8 cellular contexts compared by ENCODE assay signal in the genomic region with DNA sequence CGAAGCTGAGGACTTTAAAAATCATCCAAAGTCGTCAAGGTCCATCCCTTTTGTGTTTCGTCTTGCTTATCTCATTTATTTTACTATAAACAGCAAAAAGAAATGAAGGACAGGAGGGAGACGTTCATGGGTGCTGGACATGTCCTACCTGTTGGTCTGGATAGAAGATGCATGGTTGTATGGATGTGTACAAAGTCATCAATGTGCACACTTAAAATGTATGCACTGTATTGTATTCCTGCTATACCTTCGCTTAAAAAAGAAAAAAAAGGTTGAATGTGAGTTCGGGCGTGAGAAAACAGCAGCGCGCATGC. TPM values are rescaled to one million over a fixed set of nuclear protein-coding genes. Genes with fewer than 3 reads are reported as not detected.
A peak's percentile ranks its signal among the peaks of the same experiment; 100 is the strongest.
DNase-seq lines count a peak whose midpoint lies in the region; ATAC-seq and TF ChIP-seq lines count a peak whose summit lies in the region.

No MANE protein-coding gene starts in this region.

- CTCF ChIA-PET in IMR-90 (lab: Yijun Ruan, JAX), result interaction anchor here (1.2 kb wide), 1 partner anchor 355 kb away, joined by 3 read pairs; no protein-coding TSS in a partner anchor
- CTCF ChIA-PET in naive thymus-derived CD4-positive, alpha-beta T cell (lab: Charles Lee), result interaction anchor here (1.0 to 8.4 kb wide), 7 partner anchors 14 to 184 kb away, joined by 3 to 156 read pairs (median 5); partner anchors contain the start of gene MRFAP1

- H4K91ac ChIP-seq in IMR-90 (ENCODE audit: insufficient read depth, low read depth, low read length), result no peak overlapping the region

- peak overlapping the region; percentile 89 to 99 (median 95) for H3K4me3 Mint-ChIP-seq in naive thymus-derived CD4-positive, alpha-beta T cell

- no peak overlapping the region for H3K56ac ChIP-seq in IMR-90 (ENCODE audit: extremely low read depth, insufficient read depth, low read length)

- H2BK15ac ChIP-seq in IMR-90 (ENCODE audit: low read depth, low read length), result peak overlapping the region; percentile 4; the same call in 1 of the 3 replicates

- H3K9ac ChIP-seq in IMR-90 (ENCODE audit: low read depth, low read length), result peak overlapping the region; percentile 22; the same call in 1 of the 2 replicates

- no peaks in the 10 kb centered on the region for H3K27me3 ChIP-seq in BE2C
- H3K27me3 ChIP-seq in IMR-90 (ENCODE audit: control insufficient read depth, insufficient read depth, low read length), result no peaks in the 10 kb centered on the region
- H3K27me3 ChIP-seq in naive thymus-derived CD4-positive, alpha-beta T cell (ENCODE audit: control insufficient read depth in 2 of 2, insufficient read depth in 2 of 2, low read length in 2 of 2), result no peaks in the 10 kb centered on the region

- intact Hi-C loops in IMR-90 (cut with micrococcal nuclease), result loop anchor here (2.0 kb wide), 1 partner anchor 75 kb away; the partner anchor contains the start of gene MRFAP1
- intact Hi-C loops in naive thymus-derived CD4-positive, alpha-beta T cell (cut with micrococcal nuclease), result loop anchor here (1.0 to 5.0 kb wide), 14 partner anchors 7 to 353 kb away; partner anchors contain the start of genes GRPEL1 (in 2 of the 2), MRFAP1 (in 2 of the 2), TBC1D14 (in 2 of the 2) and KIAA0232 (in 1 of the 2)

- H3K27ac Mint-ChIP-seq in naive thymus-derived CD4-positive, alpha-beta T cell, result peak overlapping the region; percentile 94 to 100 (median 97)

- H4K8ac ChIP-seq in IMR-90 (ENCODE audit: low read depth in 2 of 2, low read length in 2 of 2), result peak overlapping the region; percentile 83 to 95

- peaks cover 28 to 54% (median 42%) of the 10 kb centered on the region in 7 donors for H3K4me1 Mint-ChIP-seq in naive thymus-derived CD4-positive, alpha-beta T cell

- no peak overlapping the region; the same call in 1 of the 2 replicates for H3K23ac ChIP-seq in IMR-90 (ENCODE audit: low read depth, low read length)

- H3K36me3 ChIP-seq in BE2C, result no peaks in the 10 kb centered on the region
- no peaks in the 10 kb centered on the region for H3K36me3 ChIP-seq in IMR-90 (ENCODE audit: control insufficient read depth, insufficient read depth, low read length)
- no peaks in the 10 kb centered on the region for H3K36me3 ChIP-seq in naive thymus-derived CD4-positive, alpha-beta T cell (ENCODE audit: control insufficient read depth in 2 of 3, insufficient read depth in 3 of 3, low read length in 3 of 3)

- peaks cover 0 to 12% (median 0%) of the 10 kb centered on the region in 5 donors for H3K27me3 Mint-ChIP-seq in naive thymus-derived CD4-positive, alpha-beta T cell

- no peak for ATAC-seq in IMR-90 (ENCODE audit: low read depth)
- no peak for ATAC-seq in naive thymus-derived CD4-positive, alpha-beta T cell
- no peak for ATAC-seq in GM18873 (IDR thresholded peaks at IDR 0.05; ENCODE audit: low FRiP score, unreplicated experiment)

- POLR2A ChIA-PET in IMR-90 (lab: Charles Lee; ENCODE audit: unreplicated experiment), result interaction anchor here (0.7 kb wide), 1 partner anchor 189 kb away, joined by 5 read pairs; no protein-coding TSS in a partner anchor
- POLR2A ChIA-PET in naive thymus-derived CD4-positive, alpha-beta T cell (lab: Charles Lee), result interaction anchor here (0.7 to 23.6 kb wide), 19 partner anchors 8 to 353 kb away, joined by 3 to 696 read pairs (median 5); partner anchors contain the start of genes GRPEL1, KIAA0232, MRFAP1 and S100P

- TF ChIP-seq POLR2A in IMR-90 (IDR thresholded peaks at IDR 0.05; ENCODE audit: low read depth, low read length), result no peak

- no peak overlapping the region for H2AK9ac ChIP-seq in IMR-90 (replicated peaks; ENCODE audit: low read depth, low read length, poor library complexity)

- TF ChIP-seq CTCF in BE2C (IDR thresholded peaks at IDR 0.05; ENCODE audit: low read depth, low read length) (no peak), IMR-90 (conservative IDR thresholded peaks at IDR 0.05; ENCODE audit: low read depth, low read length) (no peak)

- H2AFZ ChIP-seq in IMR-90 (replicated peaks; ENCODE audit: low read length, poor library complexity), result peak overlapping the region; percentile 88

- peaks cover 0 to 12% (median 4%) of the 10 kb centered on the region in 5 donors for H3K36me3 Mint-ChIP-seq in naive thymus-derived CD4-positive, alpha-beta T cell

- H3K27ac ChIP-seq in IMR-90 (ENCODE audit: insufficient read depth, low read length), result no peak overlapping the region
- H3K27ac ChIP-seq in cingulate gyrus (ENCODE audit: low read depth, low read length), result peak overlapping the region; percentile 94
- H3K27ac ChIP-seq in naive thymus-derived CD4-positive, alpha-beta T cell (ENCODE audit: low read depth, low read length), result peak overlapping the region; percentile 90

- peak overlapping the region; percentile 79; the same call in 1 of the 2 replicates for H4K5ac ChIP-seq in IMR-90 (ENCODE audit: low read depth, low read length)

- H2BK120ac ChIP-seq in IMR-90 (ENCODE audit: low read depth, low read length), result no peak overlapping the region

- no peaks in the 10 kb centered on the region for H3K9me1 ChIP-seq in IMR-90 (ENCODE audit: insufficient read depth, low read length)

- H3K14ac ChIP-seq in IMR-90 (replicated peaks; ENCODE audit: low read depth, low read length), result peak overlapping the region; percentile 75

- H3K9me3 Mint-ChIP-seq in naive thymus-derived CD4-positive, alpha-beta T cell, result peaks cover 0 to 5% (median 0%) of the 10 kb centered on the region in 11 donors

- DNase-seq in BE2C, result no peak
- no peak for DNase-seq in IMR-90
- no peak for DNase-seq in naive thymus-derived CD4-positive, alpha-beta T cell
- DNase-seq in DMS79 (lab: John Stamatoyannopoulos, UW), result no peak
- DNase-seq in activated CD4-positive, alpha-beta T cell treated with anti-CD3 and anti-CD28 coated beads for 48 hours, result no peak
- DNase-seq in NOMO-1 (lab: John Stamatoyannopoulos, UW; ENCODE audit: unreplicated experiment in 2 of 2), result no peak

- TF ChIP-seq RAD21 in IMR-90 (IDR thresholded peaks at IDR 0.05; ENCODE audit: low read length), result no peak

- WGBS in IMR-90 (ENCODE audit: extremely low coverage in 2 of 2, insufficient read length in 1 of 2), 2 experiments, result 0% methylated on average over 4 of the region's 9 CpGs; no CpG with 5 or more reads in 1 of the 2 experiments

- no TSS peak for BruUV-seq in IMR-90 (replicated peaks; lab: Mats Ljungman, UMichigan)

- dilution Hi-C loops in IMR-90 (cut with HindIII; ENCODE audit: low sequenced_read_pairs, unreplicated experiment), result no loop called here

- H3K18ac ChIP-seq in IMR-90 (ENCODE audit: low read depth, low read length), result no peak overlapping the region; the same call in 1 of the 2 replicates

- peak overlapping the region; percentile 50; the same call in 1 of the 2 replicates for H3K4ac ChIP-seq in IMR-90 (ENCODE audit: low read depth, low read length)

- peaks cover 6% of the 10 kb centered on the region; the same call in 1 of the 2 replicates for H4K20me1 ChIP-seq in IMR-90 (ENCODE audit: insufficient read depth, low read length)

- H3K4me1 ChIP-seq in BE2C (no peaks in the 10 kb centered on the region), IMR-90 (ENCODE audit: control insufficient read depth, insufficient read depth, low read length) (no peaks in the 10 kb centered on the region)
- peaks cover 20 to 21% of the 10 kb centered on the region in 2 donors for H3K4me1 ChIP-seq in naive thymus-derived CD4-positive, alpha-beta T cell (ENCODE audit: control insufficient read depth in 2 of 2, insufficient read depth in 2 of 2, low read length in 2 of 2)

- H3K4me2 ChIP-seq in IMR-90 (ENCODE audit: low read depth, low read length), result peak overlapping the region; percentile 83

- H2AK5ac ChIP-seq in IMR-90 (ENCODE audit: low read depth, low read length), result no peak overlapping the region

- H3K9me3 ChIP-seq in BE2C (no peaks in the 10 kb centered on the region; the same call in 1 of the 2 replicates), IMR-90 (ENCODE audit: control insufficient read depth, insufficient read depth, low read length) (no peaks in the 10 kb centered on the region)
- H3K9me3 ChIP-seq in naive thymus-derived CD4-positive, alpha-beta T cell (ENCODE audit: control insufficient read depth in 2 of 3, low read length in 3 of 3), result no peaks in the 10 kb centered on the region

- H2BK20ac ChIP-seq in IMR-90 (ENCODE audit: low read depth, low read length), result no peak overlapping the region

- H3K4me3 ChIP-seq in BE2C (ENCODE audit: low read depth, low read length), result peak overlapping the region; percentile 82
- peak overlapping the region; percentile 87 for H3K4me3 ChIP-seq in IMR-90 (ENCODE audit: insufficient read depth, low read depth, low read length)
- peak overlapping the region; percentile 86 for H3K4me3 ChIP-seq in naive thymus-derived CD4-positive, alpha-beta T cell (ENCODE audit: low read length)

- in situ Hi-C loops in IMR-90 (cut with MboI; ENCODE audit: low sequenced_read_pairs), result no loop called here

- H2BK5ac ChIP-seq in IMR-90 (ENCODE audit: low read depth, low read length, poor library complexity, severe bottlenecking), result peak overlapping the region; percentile 38

- peaks cover 0 to 19% of the 10 kb centered on the region in 2 experiments; a peak in 2 of 4 replicates for H3K79me1 ChIP-seq in IMR-90 (ENCODE audit: low read depth in 1 of 2, low read length in 2 of 2)

RNA-seq across cellular contexts. Expression of gene BLOC1S4, which starts 0.3 kb away (rescaled TPM):
- 87.8 TPM for polyA plus RNA-seq in BE2C (2012; ENCODE audit: insufficient read depth, insufficient read length, low read depth)
- 8.8 and 13.3 TPM in 2 replicates for total RNA-seq in IMR-90 (2012; rRNA removed)
- 22.1 and 24.2 TPM in 2 replicates for polyA plus RNA-seq in IMR-90 (2012; rRNA removed)
- polyA plus RNA-seq in IMR-90 (2012; cell fraction: cytosol; rRNA removed), result 7.3 and 27.7 TPM in 2 replicates
- polyA plus RNA-seq in IMR-90 (2012; cell fraction: nucleus; rRNA removed; ENCODE audit: low replicate concordance), result 8.6 and 17.4 TPM in 2 replicates
- total RNA-seq in naive thymus-derived CD4-positive, alpha-beta T cell, result 10 to 100 TPM; 18.7 to 45.9 (median 25.0) TPM
- 10 to 100 TPM; 69.6 to 80.3 TPM for polyA plus RNA-seq in naive thymus-derived CD4-positive, alpha-beta T cell

RNA-seq across cellular contexts. Expression of gene MRFAP1L1, which starts 6.0 kb away (rescaled TPM):
- polyA plus RNA-seq in BE2C (2012; ENCODE audit: insufficient read depth, insufficient read length, low read depth), result 120 TPM
- 31.7 and 64.2 TPM in 2 replicates for total RNA-seq in IMR-90 (2012; rRNA removed)
- polyA plus RNA-seq in IMR-90 (2012; rRNA removed), result 41.7 and 47.0 TPM in 2 replicates
- polyA plus RNA-seq in IMR-90 (2012; cell fraction: cytosol; rRNA removed), result 21.2 and 35.5 TPM in 2 replicates
- 7.2 and 19.4 TPM in 2 replicates for polyA plus RNA-seq in IMR-90 (2012; cell fraction: nucleus; rRNA removed; ENCODE audit: low replicate concordance)
- total RNA-seq in naive thymus-derived CD4-positive, alpha-beta T cell, result 100 to 1,000 TPM in 2 of 5 experiments, 10 to 100 TPM in 3; 24.8 to 124 (median 73.6) TPM
- 100 to 1,000 TPM; 116 to 160 TPM for polyA plus RNA-seq in naive thymus-derived CD4-positive, alpha-beta T cell

RNA-seq across cellular contexts. Expression of gene S100P, which starts 22.0 kb away (rescaled TPM):
- 10.8 TPM for polyA plus RNA-seq in BE2C (2012; ENCODE audit: insufficient read depth, insufficient read length, low read depth)
- not detected in 2 replicates for total RNA-seq in IMR-90 (2012; rRNA removed)
- polyA plus RNA-seq in IMR-90 (2012; rRNA removed), result not detected in 2 replicates
- polyA plus RNA-seq in IMR-90 (2012; cell fraction: cytosol; rRNA removed), result not detected in 2 replicates
- polyA plus RNA-seq in IMR-90 (2012; cell fraction: nucleus; rRNA removed; ENCODE audit: low replicate concordance), result 0.06 TPM in 1 of 2 replicates, not detected in the other
- total RNA-seq in naive thymus-derived CD4-positive, alpha-beta T cell, result 10 to 100 TPM in 2 of 5 experiments, 1 to 10 TPM in 1, under 1 TPM in 1, not detected in 1; 0.65 to 15.7 (median 8.0) TPM
- polyA plus RNA-seq in naive thymus-derived CD4-positive, alpha-beta T cell, result not detected
